In genomic region chr17:73393962-73394361, GRCh38 we compare ENCODE assay signal across 12 cellular contexts.
A peak's percentile ranks its signal among the peaks of the same experiment; 100 is the strongest.
DNase-seq lines count a peak whose midpoint lies in the region; ATAC-seq and TF ChIP-seq lines count a peak whose summit lies in the region.
"Had no signal": no experiment of that assay in that cellular context is flagged by ENCODE, and none has a peak within 500 bp of the region (broad histone marks: within the 10 kb centered on the region; RNA-seq: fewer than 3 reads in every experiment).

No MANE protein-coding gene starts in this region.

- no peaks in the 10 kb centered on the region for H3K36me3 ChIP-seq in A673 (ENCODE audit: insufficient read depth, low read length, poor library complexity, severe bottlenecking)
- H3K36me3 ChIP-seq in RWPE2 (ENCODE audit: low read depth) = no peaks in the 10 kb centered on the region

- intact Hi-C loops in A673 (cut with micrococcal nuclease; ENCODE audit: unreplicated experiment) = no loop called here

- no peaks in the 10 kb centered on the region for H3K9me3 Mint-ChIP-seq in stimulated activated effector memory CD8-positive, alpha-beta T cell treated with anti-CD3 and anti-CD28 coated beads, Interleukin-12 subunit alpha, Interleukin-12 subunit beta, amount 100 ng/mL, for 72 hours
- H3K9me3 Mint-ChIP-seq: activated T-cell treated with anti-CD3 and anti-CD28 coated beads, Interleukin-2, amount 50 U/mL, for 4 hours; naive thymus-derived CD4-positive, alpha-beta T cell had no signal

- no peak overlapping the region for H3K27ac ChIP-seq in A673 (ENCODE audit: low read depth, low read length, poor library complexity, severe bottlenecking)
- no peak overlapping the region for H3K27ac ChIP-seq in RWPE2 (ENCODE audit: poor library complexity, severe bottlenecking)

- no peaks in the 10 kb centered on the region for H3K36me3 Mint-ChIP-seq in stimulated activated effector memory CD8-positive, alpha-beta T cell treated with anti-CD3 and anti-CD28 coated beads, Interleukin-12 subunit alpha, Interleukin-12 subunit beta, amount 100 ng/mL, for 72 hours

- 0 out of 3 replicates have a peak, but pooled peaks have one; percentile 11 for ATAC-seq in RWPE2 (ENCODE audit: low read depth)
- ATAC-seq in stimulated activated effector memory CD8-positive, alpha-beta T cell treated with anti-CD3 and anti-CD28 coated beads, Interleukin-12 subunit alpha, Interleukin-12 subunit beta, amount 100 ng/mL, for 72 hours = no peak
- ATAC-seq: activated T-cell treated with anti-CD3 and anti-CD28 coated beads, Interleukin-2, amount 50 U/mL, for 4 hours; naive thymus-derived CD4-positive, alpha-beta T cell; sciatic nerve had no signal

- DNase-seq in A673 (ENCODE audit: low spot score) (peak; percentile 40), EL (peak; percentile 50), RWPE2 (ENCODE audit: low spot score) (no peak), iPS-NIHi7 (ENCODE audit: extremely low spot score) (peak; percentile 41), germinal center (ENCODE audit: low spot score) (no peak), NK-92 (lab: John Stamatoyannopoulos, UW; ENCODE audit: unreplicated experiment) (no peak), OCI-M2 (lab: John Stamatoyannopoulos, UW; ENCODE audit: unreplicated experiment) (no peak)
- no peak for DNase-seq in stimulated activated effector memory CD8-positive, alpha-beta T cell treated with anti-CD3 and anti-CD28 coated beads, Interleukin-12 subunit alpha, Interleukin-12 subunit beta, amount 100 ng/mL, for 72 hours (ENCODE audit: low spot score in 2 of 2)
- DNase-seq: activated CD4-positive, CD25-positive, alpha-beta regulatory T cell; activated T-cell treated with anti-CD3 and anti-CD28 coated beads, Interleukin-2, amount 50 U/mL, for 4 hours; naive thymus-derived CD4-positive, alpha-beta T cell had no signal

- no peak for TF ChIP-seq CTCF in A673 (conservative IDR thresholded peaks at IDR 0.05; ENCODE audit: low read depth, low read length)
- no peak for TF ChIP-seq CTCF in RWPE2 (IDR thresholded peaks at IDR 0.05; ENCODE audit: poor library complexity, severe bottlenecking)

- H3K4me3 Mint-ChIP-seq in stimulated activated effector memory CD8-positive, alpha-beta T cell treated with anti-CD3 and anti-CD28 coated beads, Interleukin-12 subunit alpha, Interleukin-12 subunit beta, amount 100 ng/mL, for 72 hours = no peak overlapping the region
- H3K4me3 Mint-ChIP-seq: activated T-cell treated with anti-CD3 and anti-CD28 coated beads, Interleukin-2, amount 50 U/mL, for 4 hours; naive thymus-derived CD4-positive, alpha-beta T cell had no signal

- POLR2A ChIA-PET in A673 (lab: Charles Lee; ENCODE audit: low non-redundant PET) = no interaction called here

- H3K4me1 Mint-ChIP-seq in stimulated activated effector memory CD8-positive, alpha-beta T cell treated with anti-CD3 and anti-CD28 coated beads, Interleukin-12 subunit alpha, Interleukin-12 subunit beta, amount 100 ng/mL, for 72 hours = no peaks in the 10 kb centered on the region
- H3K4me1 Mint-ChIP-seq: naive thymus-derived CD4-positive, alpha-beta T cell had no signal

- H3K4me3 ChIP-seq in A673 (ENCODE audit: low read depth, low read length, poor library complexity, severe bottlenecking) (no peak overlapping the region), RWPE2 (ENCODE audit: severe bottlenecking) (no peak overlapping the region)

- CTCF ChIA-PET in A673 (lab: Charles Lee) = no interaction called here

- BruUV-seq in A673 (replicated peaks; lab: Mats Ljungman, UMichigan) = no TSS peak

- H3K4me1 ChIP-seq in A673 (ENCODE audit: insufficient read depth, low read length, poor library complexity, severe bottlenecking) (no peaks in the 10 kb centered on the region), RWPE2 (ENCODE audit: insufficient read depth, poor library complexity, severe bottlenecking) (no peaks in the 10 kb centered on the region)

- H3K27me3 ChIP-seq in A673 (replicated peaks; ENCODE audit: insufficient read depth, low read depth, low read length, poor library complexity) (no peaks in the 10 kb centered on the region), RWPE2 (ENCODE audit: insufficient read depth, poor library complexity, severe bottlenecking) (no peaks in the 10 kb centered on the region)

- H3K27ac Mint-ChIP-seq in stimulated activated effector memory CD8-positive, alpha-beta T cell treated with anti-CD3 and anti-CD28 coated beads, Interleukin-12 subunit alpha, Interleukin-12 subunit beta, amount 100 ng/mL, for 72 hours = no peak overlapping the region

- H3K9me3 ChIP-seq in A673 (ENCODE audit: low read depth, low read length, poor library complexity, severe bottlenecking) (no peaks in the 10 kb centered on the region), RWPE2 (ENCODE audit: severe bottlenecking) (no peaks in the 10 kb centered on the region)

Comparison
In these comparisons a context has a peak if more than half of its experiments do, and no peak if none do; other contexts are left out.
1. DNase-seq: peak in A673 (single experiment), EL (single experiment) and iPS-NIHi7 (single experiment); none in RWPE2 (single experiment), stimulated activated effector memory CD8-positive, alpha-beta T cell treated with anti-CD3 and anti-CD28 coated beads, Interleukin-12 subunit alpha, Interleukin-12 subunit beta, amount 100 ng/mL, for 72 hours (0 of 2), germinal center (single experiment), NK-92 (single experiment) and OCI-M2 (single experiment).